Comparison of ENCODE assay signal across 8 cellular contexts in genomic region chr1:2049517-2050481, GRCh38. TPM values are rescaled to one million over a fixed set of nuclear protein-coding genes. Genes with fewer than 3 reads are reported as not detected.
DNase-seq lines count a peak whose midpoint lies in the region; ATAC-seq and TF ChIP-seq lines count a peak whose summit lies in the region.

Gene PRKCZ, plus strand, starts transcription at chr1:2050411. Its CDS starts 220 bp downstream, at chr1:2050631.

- H3K9me3 Mint-ChIP-seq in H9: peaks cover 0 to 3% of the 10 kb centered on the region in 2 experiments; a peak in 2 of 5 replicates

- WGBS in H9 (ENCODE audit: extremely low coverage, insufficient read length, low lambda C conversion rate): no CpG with 5 or more reads among the region's 98 CpGs

- H4K8ac ChIP-seq in H9 (replicated peaks; ENCODE audit: insufficient read length, low read depth, low read length): no peak within 1 kb of the TSS

- peaks cover 16% of the 10 kb centered on the region for H3K27me3 Mint-ChIP-seq in H9 (ENCODE audit: low read depth)

- peak within 1 kb of the TSS; percentile 45 for H3K9ac ChIP-seq in H9 (ENCODE audit: extremely low read depth, insufficient read length, low read length)

- H2BK5ac ChIP-seq in H9 (ENCODE audit: insufficient read length, low read length): no peak within 1 kb of the TSS

- TF ChIP-seq CTCF in H9 (conservative IDR thresholded peaks at IDR 0.05): peak; percentile 70

- no peaks in the 10 kb centered on the region for H3K79me1 ChIP-seq in H9 (ENCODE audit: insufficient read depth, low read depth, low read length, poor library complexity, severe bottlenecking)

- H2AFZ ChIP-seq in H9 (ENCODE audit: low read length): no peak within 1 kb of the TSS

- H2BK20ac ChIP-seq in H9 (ENCODE audit: low read depth, low read length, poor library complexity, severe bottlenecking): no peak within 1 kb of the TSS

- no peaks in the 10 kb centered on the region for H3K36me3 ChIP-seq in effector memory CD4-positive, alpha-beta T cell (ENCODE audit: control insufficient read depth, insufficient read depth, low read length)

- peak within 1 kb of the TSS; percentile 36 for H3K18ac ChIP-seq in H9 (ENCODE audit: insufficient read length, low read depth, low read length)

- no peak within 1 kb of the TSS for H2BK12ac ChIP-seq in H9 (ENCODE audit: insufficient read length, low read depth, low read length)

- H3K4me1 Mint-ChIP-seq in H9: peaks cover 18 to 33% of the 10 kb centered on the region in 2 experiments

- H3K4me3 Mint-ChIP-seq in H9: peak within 1 kb of the TSS; percentile 73 to 89

- H3K56ac ChIP-seq in H9 (ENCODE audit: insufficient read length, low read depth, low read length): no peak within 1 kb of the TSS

- H4K5ac ChIP-seq in H9 (ENCODE audit: insufficient read length, low read depth, low read length): no peak within 1 kb of the TSS

- H2BK15ac ChIP-seq in H9 (ENCODE audit: low read depth, low read length): no peak within 1 kb of the TSS

- no peaks in the 10 kb centered on the region; a peak in 2 of 7 replicates for H3K36me3 Mint-ChIP-seq in H9 (ENCODE audit: insufficient read depth in 1 of 3, low read depth in 3 of 3)

- H3K4me2 ChIP-seq in H9 (ENCODE audit: insufficient read depth, insufficient read length, low read length): peak within 1 kb of the TSS; percentile 55

- H3K79me2 ChIP-seq in H9 (ENCODE audit: insufficient read depth, low read length): peaks cover 2% of the 10 kb centered on the region; the same call in 1 of the 2 replicates

- no peak within 1 kb of the TSS for H3T11ph ChIP-seq in H9 (ENCODE audit: low read length)

- H4K91ac ChIP-seq in H9 (ENCODE audit: insufficient read length, low read depth, low read length): no peak within 1 kb of the TSS

- no peaks in the 10 kb centered on the region for H4K20me1 ChIP-seq in H9 (ENCODE audit: control insufficient read depth, insufficient read depth, insufficient read length)

- peak within 1 kb of the TSS; percentile 93 to 97 (median 93); a peak in 6 of 7 replicates for H3K27ac Mint-ChIP-seq in H9

- peaks cover 10% of the 10 kb centered on the region for H3K23me2 ChIP-seq in H9 (ENCODE audit: insufficient read length, low read depth, low read length, poor library complexity, severe bottlenecking)

- peak within 1 kb of the TSS; percentile 84 for H3K4me3 ChIP-seq in effector memory CD4-positive, alpha-beta T cell (ENCODE audit: insufficient read depth, low read depth, low read length, poor library complexity, severe bottlenecking)
- H3K4me3 ChIP-seq in mononuclear cell (ENCODE audit: low read length): peak within 1 kb of the TSS; percentile 48

- H3K27ac ChIP-seq in H9 (ENCODE audit: insufficient read length, low read depth, low read length): no peak within 1 kb of the TSS
- peak within 1 kb of the TSS; percentile 42 for H3K27ac ChIP-seq in effector memory CD4-positive, alpha-beta T cell (ENCODE audit: insufficient read depth, low read length, poor library complexity, severe bottlenecking)

- no peak within 1 kb of the TSS for H2AK5ac ChIP-seq in H9 (ENCODE audit: insufficient read length, low read length)

- H3K4me1 ChIP-seq in H9 (ENCODE audit: insufficient read depth, low read length) (no peaks in the 10 kb centered on the region; the same call in 1 of the 2 replicates), mononuclear cell (ENCODE audit: insufficient read depth, low read length) (peaks cover 15% of the 10 kb centered on the region)
- peaks cover 23% of the 10 kb centered on the region for H3K4me1 ChIP-seq in effector memory CD4-positive, alpha-beta T cell (ENCODE audit: control insufficient read depth, insufficient read depth, low read length, poor library complexity, severe bottlenecking)

- ATAC-seq in HG03025 (IDR thresholded peaks at IDR 0.05; ENCODE audit: low FRiP score, unreplicated experiment): no peak

- peak within 1 kb of the TSS; percentile 91 for H3K14ac ChIP-seq in H9 (ENCODE audit: insufficient read depth, low read length)

- H3K27me3 ChIP-seq in H9 (ENCODE audit: insufficient read depth, low read length): no peaks in the 10 kb centered on the region
- H3K27me3 ChIP-seq in effector memory CD4-positive, alpha-beta T cell (replicated peaks; ENCODE audit: control insufficient read depth, insufficient read depth, low read length, poor library complexity, severe bottlenecking): no peaks in the 10 kb centered on the region
- H3K27me3 ChIP-seq in mononuclear cell (ENCODE audit: insufficient read depth, low read length): peaks cover 24% of the 10 kb centered on the region

- no peak within 1 kb of the TSS for H2BK120ac ChIP-seq in H9 (ENCODE audit: low read depth, low read length, poor library complexity, severe bottlenecking)

- no peak within 1 kb of the TSS for H3K4ac ChIP-seq in H9 (ENCODE audit: low read depth, low read length)

- H3K23ac ChIP-seq in H9 (ENCODE audit: insufficient read length, low read depth, low read length): no peak within 1 kb of the TSS

- DNase-seq in COR-L47 (lab: John Stamatoyannopoulos, UW) (peak; percentile 93), H9 (peak; percentile 97), NCI-H345 (lab: John Stamatoyannopoulos, UW) (peak; percentile 96)
- DNase-seq in activated CD8-positive, alpha-beta memory T cell treated with anti-CD3 and anti-CD28 coated beads for 1 hour (ENCODE audit: extremely low read depth in 1 of 2, low read depth in 1 of 2): peak; percentile 80 to 94
- DNase-seq in effector memory CD4-positive, alpha-beta T cell: peak; percentile 90 to 92 (median 91)
- peak; percentile 89 to 90 for DNase-seq in stimulated activated CD8-positive, alpha-beta memory T cell treated with anti-CD3 and anti-CD28 coated beads, Interleukin-7, amount 100 ng/mL, for 1 hour (ENCODE audit: low read depth in 2 of 2)

- H3K9me3 ChIP-seq in H9 (ENCODE audit: control insufficient read depth, low read depth, low read length) (no peaks in the 10 kb centered on the region), mononuclear cell (ENCODE audit: low read depth, low read length) (no peaks in the 10 kb centered on the region)
- H3K9me3 ChIP-seq in effector memory CD4-positive, alpha-beta T cell (ENCODE audit: control insufficient read depth, low read length): no peaks in the 10 kb centered on the region

RNA-seq across cellular contexts. Expression of gene PRKCZ, which starts in this region (rescaled TPM):
- 42.0 and 48.4 TPM in 2 replicates for total RNA-seq in H9 (2021)
- total RNA-seq in mononuclear cell: 4.6 TPM
